Comparison of ENCODE assay signal across 9 cellular contexts in genomic region chr2:10332402-10333246, GRCh38.
DNase-seq lines count a peak whose midpoint lies in the region; ATAC-seq and TF ChIP-seq lines count a peak whose summit lies in the region.
"Had no signal": no experiment of that assay in that cellular context is flagged by ENCODE, and none has a peak within 500 bp of the region (broad histone marks: within the 10 kb centered on the region; RNA-seq: fewer than 3 reads in every experiment).

No MANE protein-coding gene starts in this region.

- H3K27me3 Mint-ChIP-seq in T-helper 2 cell treated with Interferon-gamma antibody and Interleukin-4, amounts not matched to agents 5 μg/mL and 100 μg/mL, for 36 hours (ENCODE audit: low read depth) = no peaks in the 10 kb centered on the region

- peaks cover 30% of the 10 kb centered on the region for H3K4me1 ChIP-seq in iPS-20b (ENCODE audit: insufficient read depth, low read length)

- peak overlapping the region; percentile 47; the same call in 1 of the 2 replicates for H3K9ac ChIP-seq in iPS-20b (ENCODE audit: low read depth, low read length)

- H3K36me3 ChIP-seq in WERI-Rb-1 (no peaks in the 10 kb centered on the region; the same call in 1 of the 2 replicates), iPS-20b (ENCODE audit: insufficient read depth, low read depth, low read length) (no peaks in the 10 kb centered on the region)

- H3K9me3 Mint-ChIP-seq in T-helper 2 cell treated with Interferon-gamma antibody and Interleukin-4, amounts not matched to agents 5 μg/mL and 100 μg/mL, for 36 hours = peaks cover 8% of the 10 kb centered on the region

- H3K4me3 ChIP-seq in WERI-Rb-1 (ENCODE audit: low read depth, low read length) = no peak overlapping the region
- no peak overlapping the region for H3K4me3 ChIP-seq in iPS-20b (ENCODE audit: low read length)

- peaks cover 63% of the 10 kb centered on the region for H3K4me1 Mint-ChIP-seq in T-helper 2 cell treated with Interferon-gamma antibody and Interleukin-4, amounts not matched to agents 5 μg/mL and 100 μg/mL, for 36 hours (ENCODE audit: low read depth)

- H3K27me3 ChIP-seq in WERI-Rb-1 (ENCODE audit: insufficient read depth, low read depth, severe bottlenecking) = no peaks in the 10 kb centered on the region
- no peaks in the 10 kb centered on the region for H3K27me3 ChIP-seq in iPS-20b (ENCODE audit: insufficient read depth, low read length)

- peak; percentile 60 for DNase-seq in T-helper 2 cell treated with Interferon-gamma antibody and Interleukin-4, amounts not matched to agents 5 μg/mL and 100 μg/mL, for 36 hours (ENCODE audit: low spot score)
- DNase-seq in T-helper 2 cell (no peak), WERI-Rb-1 (no peak), substantia nigra (lab: John Stamatoyannopoulos, UW) (no peak)
- DNase-seq in stimulated activated CD8-positive, alpha-beta memory T cell treated with anti-CD3 and anti-CD28 coated beads, Interleukin-15, amount 100 ng/mL, for 48 hours (ENCODE audit: low read depth in 2 of 2) = peak; percentile 34 to 36
- DNase-seq: NCI-H1092 treated with DMSO at 0.1 percent for 48 hours had no signal

- H3K9me3 ChIP-seq in WERI-Rb-1 (ENCODE audit: severe bottlenecking) (peaks cover 7% of the 10 kb centered on the region), iPS-20b (ENCODE audit: insufficient read depth, low read depth, low read length) (0 out of 2 replicates have a peak, but pooled peaks cover 7% of the 10 kb centered on the region)

- ATAC-seq in HG03045 (IDR thresholded peaks at IDR 0.05; ENCODE audit: unreplicated experiment) (no peak), GM18907 (IDR thresholded peaks at IDR 0.05; ENCODE audit: unreplicated experiment) (no peak)

- peak overlapping the region; percentile 94 for H3K4me3 Mint-ChIP-seq in T-helper 2 cell treated with Interferon-gamma antibody and Interleukin-4, amounts not matched to agents 5 μg/mL and 100 μg/mL, for 36 hours

- H3K27ac ChIP-seq in WERI-Rb-1 (peak overlapping the region; percentile 41), iPS-20b (ENCODE audit: low read length) (no peak overlapping the region), substantia nigra (ENCODE audit: low read depth, low read length, poor library complexity, severe bottlenecking) (no peak overlapping the region)

- TF ChIP-seq CTCF in WERI-Rb-1 (IDR thresholded peaks at IDR 0.05; ENCODE audit: low read depth, low read length) = no peak

- H3K27ac Mint-ChIP-seq in T-helper 2 cell treated with Interferon-gamma antibody and Interleukin-4, amounts not matched to agents 5 μg/mL and 100 μg/mL, for 36 hours = peak overlapping the region; percentile 82

- H3K36me3 Mint-ChIP-seq in T-helper 2 cell treated with Interferon-gamma antibody and Interleukin-4, amounts not matched to agents 5 μg/mL and 100 μg/mL, for 36 hours (ENCODE audit: low read depth) = peaks cover 21% of the 10 kb centered on the region

Comparison
In these comparisons a context has a peak if more than half of its experiments do, and no peak if none do; other contexts are left out.
1. DNase-seq: peak in T-helper 2 cell treated with Interferon-gamma antibody and Interleukin-4, amounts not matched to agents 5 μg/mL and 100 μg/mL, for 36 hours (single experiment) and stimulated activated CD8-positive, alpha-beta memory T cell treated with anti-CD3 and anti-CD28 coated beads, Interleukin-15, amount 100 ng/mL, for 48 hours (2 of 2); none in T-helper 2 cell (0 of 5), WERI-Rb-1 (single experiment) and substantia nigra (0 of 49).